In the genomic region with DNA sequence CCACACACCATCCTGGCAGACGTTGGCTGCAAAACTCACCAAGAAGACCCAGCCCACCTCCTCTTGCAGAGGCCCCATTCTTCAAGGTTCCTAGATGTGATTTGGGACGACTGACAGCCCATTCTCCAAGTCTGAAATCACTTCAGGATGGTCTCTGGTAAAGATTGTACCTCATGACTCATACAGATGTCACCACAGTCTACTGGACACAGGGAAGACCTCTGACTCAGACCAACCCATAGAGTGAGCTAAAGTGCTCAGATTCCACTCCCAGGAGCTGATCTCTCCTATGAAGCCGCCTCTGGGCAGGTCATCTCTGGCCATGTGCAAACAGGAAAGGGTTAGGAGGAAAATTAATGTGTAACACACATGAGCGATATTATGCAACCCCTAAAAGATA, we compare ENCODE assay signal across 1 cellular context.
TF ChIP-seq lines count a peak whose summit lies in the region.

No MANE protein-coding gene starts in this region.

TF ChIP-seq in HepG2, 621 proteins besides CTCF, POLR2A, EP300 and RAD21 (continued from another document):
- TF ChIP-seq, protein P1, sequence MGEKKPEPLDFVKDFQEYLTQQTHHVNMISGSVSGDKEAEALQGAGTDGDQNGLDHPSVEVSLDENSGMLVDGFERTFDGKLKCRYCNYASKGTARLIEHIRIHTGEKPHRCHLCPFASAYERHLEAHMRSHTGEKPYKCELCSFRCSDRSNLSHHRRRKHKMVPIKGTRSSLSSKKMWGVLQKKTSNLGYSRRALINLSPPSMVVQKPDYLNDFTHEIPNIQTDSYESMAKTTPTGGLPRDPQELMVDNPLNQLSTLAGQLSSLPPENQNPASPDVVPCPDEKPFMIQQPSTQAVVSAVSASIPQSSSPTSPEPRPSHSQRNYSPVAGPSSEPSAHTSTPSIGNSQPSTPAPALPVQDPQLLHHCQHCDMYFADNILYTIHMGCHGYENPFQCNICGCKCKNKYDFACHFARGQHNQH (CRISPR knock-in tag; IDR thresholded peaks at IDR 0.05): no peak
- TF ChIP-seq U2AF2 (IDR thresholded peaks at IDR 0.05; ENCODE audit: low read depth, low read length) (no peak), KLF9 (CRISPR knock-in tag; IDR thresholded peaks at IDR 0.05; ENCODE audit: low read depth) (no peak), HDAC6 (IDR thresholded peaks at IDR 0.05; ENCODE audit: low read depth, low read length) (no peak), HMG20B (CRISPR knock-in tag; conservative IDR thresholded peaks at IDR 0.05) (no peak)
- TF ChIP-seq, protein P2, sequence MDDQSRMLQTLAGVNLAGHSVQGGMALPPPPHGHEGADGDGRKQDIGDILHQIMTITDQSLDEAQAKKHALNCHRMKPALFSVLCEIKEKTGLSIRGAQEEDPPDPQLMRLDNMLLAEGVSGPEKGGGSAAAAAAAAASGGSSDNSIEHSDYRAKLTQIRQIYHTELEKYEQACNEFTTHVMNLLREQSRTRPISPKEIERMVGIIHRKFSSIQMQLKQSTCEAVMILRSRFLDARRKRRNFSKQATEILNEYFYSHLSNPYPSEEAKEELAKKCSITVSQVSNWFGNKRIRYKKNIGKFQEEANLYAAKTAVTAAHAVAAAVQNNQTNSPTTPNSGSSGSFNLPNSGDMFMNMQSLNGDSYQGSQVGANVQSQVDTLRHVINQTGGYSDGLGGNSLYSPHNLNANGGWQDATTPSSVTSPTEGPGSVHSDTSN (CRISPR knock-in tag; IDR thresholded peaks at IDR 0.05; ENCODE audit: borderline replicate concordance): no peak
